33 cellular contexts compared by ENCODE assay signal in genomic region chr3:122789585-122790273, GRCh38. TPM values are rescaled to one million over a fixed set of nuclear protein-coding genes. Genes with fewer than 3 reads are reported as not detected.
DNase-seq lines count a peak whose midpoint lies in the region; ATAC-seq, FAIRE-seq and TF ChIP-seq lines count a peak whose summit lies in the region.
"Had no signal": no experiment of that assay in that cellular context is flagged by ENCODE, and none has a peak within 500 bp of the region (broad histone marks: within the 10 kb centered on the region; RNA-seq: fewer than 3 reads in every experiment).

No MANE protein-coding gene starts in this region.

- POLR2A ChIA-PET in GM12878 (lab: Charles Lee), result interaction anchor here (0.7 to 0.8 kb wide), 2 partner anchors 15 to 1321 kb away, joined by 3 to 5 read pairs; no protein-coding TSS in a partner anchor

- no peak overlapping the region for H3K4me2 ChIP-seq in GM12878 (ENCODE audit: control insufficient read depth, insufficient read depth)
- H3K4me2 ChIP-seq: hepatocyte, KMS-11 had no signal

- in situ Hi-C loops in GM12878 (cut with MboI), result no loop called here

- H3K36me3 ChIP-seq in GM12878 (ENCODE audit: control insufficient read depth in 2 of 2, insufficient read depth in 2 of 2, low read length in 1 of 2), result no peaks in the 10 kb centered on the region
- no peaks in the 10 kb centered on the region for H3K36me3 ChIP-seq in suprapubic skin
- H3K36me3 ChIP-seq: SJSA1 had no signal

- no peak for TF ChIP-seq CTCF in GM12878 (IDR thresholded peaks at IDR 0.05 in 2 of 3, conservative IDR thresholded peaks at IDR 0.05 in 1 of 3; ENCODE audit: control insufficient read depth in 2 of 3, extremely low read depth in 1 of 3, insufficient read depth in 1 of 3, low read depth in 3 of 3, low read length in 3 of 3)
- TF ChIP-seq CTCF in suprapubic skin (IDR thresholded peaks at IDR 0.05), result no peak

- CTCF ChIA-PET in GM12878 (lab: Yijun Ruan, JAX), result interaction anchor here (0.6 to 1.8 kb wide), 2 partner anchors 33 to 35 kb away, joined by 3 to 5 read pairs; no protein-coding TSS in a partner anchor

- H2AFZ ChIP-seq in GM12878 (ENCODE audit: control insufficient read depth, low read depth, low read length), result no peak overlapping the region
- H2AFZ ChIP-seq: hepatocyte had no signal

- no peak overlapping the region for H3K27ac ChIP-seq in GM12878 (ENCODE audit: control insufficient read depth, insufficient read depth)
- peak overlapping the region; percentile 34 for H3K27ac ChIP-seq in suprapubic skin
- H3K27ac ChIP-seq: 22Rv1, C4-2B, hepatocyte, KMS-11, SJSA1, upper lobe of left lung, WERI-Rb-1 had no signal

- no peaks in the 10 kb centered on the region for H4K20me1 ChIP-seq in GM12878 (ENCODE audit: control insufficient read depth, insufficient read depth)

- H3K27me3 ChIP-seq in GM12878 (replicated peaks in 1 of 2; ENCODE audit: control insufficient read depth in 2 of 2, insufficient read depth in 2 of 2, low read length in 1 of 2), result no peaks in the 10 kb centered on the region
- H3K27me3 ChIP-seq in suprapubic skin, result no peaks in the 10 kb centered on the region
- H3K27me3 ChIP-seq: hepatocyte, SJSA1, upper lobe of left lung had no signal

- no peaks in the 10 kb centered on the region for H3K36me3 Mint-ChIP-seq in activated T-cell treated with anti-CD3 and anti-CD28 coated beads, Interleukin-2, amount 50 U/mL, for 72 hours (ENCODE audit: insufficient read depth in 2 of 2)
- peaks cover 3% of the 10 kb centered on the region for H3K36me3 Mint-ChIP-seq in activated T-cell treated with anti-CD3 and anti-CD28 coated beads, Interleukin-2, amount 50 U/mL, for 4 hours (ENCODE audit: insufficient read depth)
- H3K36me3 Mint-ChIP-seq: activated naive CD4-positive, alpha-beta T cell treated with anti-CD3 and anti-CD28 coated beads, Interleukin-2, amount 50 U/mL, for 24 hours; natural killer cell had no signal

- no TSS peak for BruUV-seq in GM12878 (replicated peaks; lab: Mats Ljungman, UMichigan)

- H3K4me1 ChIP-seq in GM12878 (ENCODE audit: control insufficient read depth, insufficient read depth, low read length), result no peaks in the 10 kb centered on the region
- peaks cover 32% of the 10 kb centered on the region for H3K4me1 ChIP-seq in suprapubic skin

- peak overlapping the region; percentile 45 for H3K27ac Mint-ChIP-seq in activated T-cell treated with anti-CD3 and anti-CD28 coated beads, Interleukin-2, amount 50 U/mL, for 72 hours
- H3K27ac Mint-ChIP-seq: activated naive CD4-positive, alpha-beta T cell treated with anti-CD3 and anti-CD28 coated beads, Interleukin-2, amount 50 U/mL, for 24 hours; HFFc6; natural killer cell; stimulated activated effector memory CD8-positive, alpha-beta T cell treated with anti-CD3 and anti-CD28 coated beads, Interleukin-12 subunit alpha, Interleukin-12 subunit beta, amount 100 ng/mL, for 72 hours had no signal

- ATAC-seq in activated T-cell treated with anti-CD3 and anti-CD28 coated beads, Interleukin-2, amount 50 U/mL, for 72 hours (replicated peaks in 1 of 2), result no peak
- no peak for ATAC-seq in activated T-cell treated with anti-CD3 and anti-CD28 coated beads, Interleukin-2, amount 50 U/mL, for 4 hours
- ATAC-seq in GM12878, result no peak
- no peak for ATAC-seq in HG03460 (IDR thresholded peaks at IDR 0.05; ENCODE audit: unreplicated experiment)
- ATAC-seq: left cardiac atrium; mucosa of descending colon; natural killer cell; stimulated activated effector memory CD8-positive, alpha-beta T cell treated with anti-CD3 and anti-CD28 coated beads, Interleukin-12 subunit alpha, Interleukin-12 subunit beta, amount 100 ng/mL, for 72 hours had no signal

- H3K4me3 ChIP-seq in GM12878 (no peak overlapping the region), suprapubic skin (no peak overlapping the region)
- H3K4me3 ChIP-seq: hepatocyte, lung, mucosa of descending colon, SJSA1, upper lobe of left lung had no signal

- H3K4me3 Mint-ChIP-seq in activated T-cell treated with anti-CD3 and anti-CD28 coated beads, Interleukin-2, amount 50 U/mL, for 72 hours, result no peak overlapping the region
- H3K4me3 Mint-ChIP-seq in activated T-cell treated with anti-CD3 and anti-CD28 coated beads, Interleukin-2, amount 50 U/mL, for 4 hours, result no peak overlapping the region
- H3K4me3 Mint-ChIP-seq: activated naive CD4-positive, alpha-beta T cell treated with anti-CD3 and anti-CD28 coated beads, Interleukin-2, amount 50 U/mL, for 24 hours; HFFc6; natural killer cell; stimulated activated effector memory CD8-positive, alpha-beta T cell treated with anti-CD3 and anti-CD28 coated beads, Interleukin-12 subunit alpha, Interleukin-12 subunit beta, amount 100 ng/mL, for 72 hours had no signal

- H3K9me3 ChIP-seq in GM12878 (replicated peaks; ENCODE audit: control insufficient read depth, insufficient read depth, low read length) (no peaks in the 10 kb centered on the region), suprapubic skin (no peaks in the 10 kb centered on the region)
- H3K9me3 ChIP-seq: mucosa of descending colon, SJSA1, upper lobe of left lung had no signal

- TF ChIP-seq EP300 in GM12878 (IDR thresholded peaks at IDR 0.05; ENCODE audit: borderline replicate concordance in 1 of 2, control insufficient read depth in 1 of 2, low read depth in 2 of 2, low read length in 2 of 2) (no peak), suprapubic skin (IDR thresholded peaks at IDR 0.05) (no peak)

- no peaks in the 10 kb centered on the region; the same call in 1 of the 2 replicates for H3K79me2 ChIP-seq in GM12878 (ENCODE audit: control insufficient read depth, insufficient read depth, low read length)

- SMC1A ChIA-PET in GM12878 (lab: Charles Lee; ENCODE audit: uncharacterized antibody, unreplicated experiment), result interaction anchor here (0.6 to 0.8 kb wide), 2 partner anchors 34 to 893 kb away, joined by 3 read pairs; no protein-coding TSS in a partner anchor

- H3K9me3 Mint-ChIP-seq in activated T-cell treated with anti-CD3 and anti-CD28 coated beads, Interleukin-2, amount 50 U/mL, for 72 hours, result no peaks in the 10 kb centered on the region
- no peaks in the 10 kb centered on the region for H3K9me3 Mint-ChIP-seq in activated T-cell treated with anti-CD3 and anti-CD28 coated beads, Interleukin-2, amount 50 U/mL, for 4 hours
- H3K9me3 Mint-ChIP-seq: activated naive CD4-positive, alpha-beta T cell treated with anti-CD3 and anti-CD28 coated beads, Interleukin-2, amount 50 U/mL, for 24 hours; HFFc6; natural killer cell; stimulated activated effector memory CD8-positive, alpha-beta T cell treated with anti-CD3 and anti-CD28 coated beads, Interleukin-12 subunit alpha, Interleukin-12 subunit beta, amount 100 ng/mL, for 72 hours had no signal

- RAD21 ChIA-PET in GM12878 (lab: Charles Lee; ENCODE audit: unreplicated experiment), result interaction anchor here (0.8 kb wide), 1 partner anchor 34 kb away, joined by 3 read pairs; no protein-coding TSS in a partner anchor

- TF ChIP-seq POLR2A in GM12878 (IDR thresholded peaks at IDR 0.05; ENCODE audit: low read depth, low read length), result no peak
- TF ChIP-seq POLR2A in suprapubic skin (IDR thresholded peaks at IDR 0.05), result no peak

- FAIRE-seq in GM12878 (lab: Jason Lieb, UNC), result no peak
- FAIRE-seq: frontal cortex had no signal

- WGBS in GM12878 (ENCODE audit: insufficient coverage, insufficient replicate concordance, low lambda C conversion rate, missing lambda C conversion rate), result 87% methylated on average over 10 of the region's 11 CpGs
- 61% methylated on average over 11 of the region's 11 CpGs for WGBS in suprapubic skin

- H3K9ac ChIP-seq in GM12878 (ENCODE audit: control insufficient read depth, insufficient read depth, low read length), result no peak overlapping the region
- H3K9ac ChIP-seq: KMS-11 had no signal

- no peaks in the 10 kb centered on the region for H3K27me3 Mint-ChIP-seq in activated T-cell treated with anti-CD3 and anti-CD28 coated beads, Interleukin-2, amount 50 U/mL, for 72 hours (ENCODE audit: low read depth)
- H3K27me3 Mint-ChIP-seq in activated T-cell treated with anti-CD3 and anti-CD28 coated beads, Interleukin-2, amount 50 U/mL, for 4 hours (ENCODE audit: low read depth), result no peaks in the 10 kb centered on the region
- H3K27me3 Mint-ChIP-seq: activated naive CD4-positive, alpha-beta T cell treated with anti-CD3 and anti-CD28 coated beads, Interleukin-2, amount 50 U/mL, for 24 hours had no signal

- H3K4me1 Mint-ChIP-seq in activated T-cell treated with anti-CD3 and anti-CD28 coated beads, Interleukin-2, amount 50 U/mL, for 72 hours (ENCODE audit: low read depth), result peaks cover 15% of the 10 kb centered on the region
- peaks cover 36% of the 10 kb centered on the region for H3K4me1 Mint-ChIP-seq in activated T-cell treated with anti-CD3 and anti-CD28 coated beads, Interleukin-2, amount 50 U/mL, for 4 hours (ENCODE audit: low read depth)

- intact Hi-C loops in GM12878 (cut with micrococcal nuclease; ENCODE audit: unreplicated experiment), result loop anchor here (10.0 kb wide), 1 partner anchor 225 kb away; the partner anchor contains the start of genes DTX3L and PARP9

- no peak for TF ChIP-seq RAD21 in GM12878 (IDR thresholded peaks at IDR 0.05; ENCODE audit: insufficient read depth, low read depth, low read length)

- no peak for DNase-seq in activated T-cell treated with anti-CD3 and anti-CD28 coated beads, Interleukin-2, amount 50 U/mL, for 72 hours
- no peak for DNase-seq in activated T-cell treated with anti-CD3 and anti-CD28 coated beads, Interleukin-2, amount 50 U/mL, for 4 hours
- DNase-seq in GM12878 (ENCODE audit: low read depth, low spot score) (no peak), islet precursor cell (peak; percentile 57), suprapubic skin (ENCODE audit: low spot score in 2 of 2) (no peak), DMS153 treated with DMSO at 0.1 percent for 48 hours (lab: John Stamatoyannopoulos, UW; ENCODE audit: unreplicated experiment) (no peak), ecto neural progenitor cell (ENCODE audit: low spot score) (no peak)
- DNase-seq: activated CD4-positive, alpha-beta T cell treated with anti-CD3 and anti-CD28 coated beads for 48 hours; DND-41; effector memory CD4-positive, alpha-beta T cell; erythroblast; GF-D8; GOT3; HFFc6; left cardiac atrium; mucosa of descending colon; natural killer cell; NCI-H146; NCI-H446; NCI-H82; stimulated activated CD4-positive, alpha-beta T cell treated with anti-CD3 and anti-CD28 coated beads, Interleukin-15, amount 100 ng/mL, for 24 hours; upper lobe of left lung; WERI-Rb-1 had no signal

RNA-seq across cellular contexts. Expression of gene HSPBAP1, which starts 3.9 kb away (rescaled TPM):
- 1 to 10 TPM; 8.2 to 9.3 TPM for total RNA-seq in activated T-cell treated with anti-CD3 and anti-CD28 coated beads, Interleukin-2, amount 50 U/mL, for 72 hours
- total RNA-seq in activated T-cell treated with anti-CD3 and anti-CD28 coated beads, Interleukin-2, amount 50 U/mL, for 4 hours, result 1 to 10 TPM; 7.6 to 8.8 (median 7.7) TPM
- 18.4 and 18.9 TPM in 2 replicates for total RNA-seq in GM12878 (2013; cell fraction: nucleolus; rRNA removed)
- total RNA-seq in GM12878 (2014; rRNA removed) (6.8 and 9.3 TPM in 2 replicates), GM12878 (2014; rRNA removed; fragmentation: Illumina TruSeq; extraction: Trizol) (8.1 and 8.5 TPM in 2 replicates), GM12878 (2021) (6.2 and 7.8 TPM in 2 replicates), suprapubic skin (10 to 100 TPM in 3 of 4 donors, 1 to 10 TPM in 1; 8.8 to 32.8 (median 15.7) TPM)
- polyA plus RNA-seq in GM12878 (2011; ENCODE audit: low read depth), result 2.3 TPM
- polyA plus RNA-seq in GM12878 (2011; rRNA removed) (7.7 and 9.4 TPM in 2 replicates), GM12878 (2014; fragmentation: Illumina TruSeq; extraction: Trizol) (7.7 and 11.4 TPM in 2 replicates), GM12878 (2014; fragmentation: Nextera tagmentation; extraction: Ambion mirVana) (1 to 10 TPM; 3.2 to 3.5 TPM), GM12878 (2014; rRNA removed) (7.1 and 9.5 TPM in 2 replicates), GM12878 (2016; fragmentation: Nextera tagmentation; extraction: Ambion mirVana) (10 to 100 TPM; 10.2 to 10.3 TPM)
- 3.2 and 3.5 TPM in 2 replicates for polyA plus RNA-seq in GM12878 (2011; cell fraction: cytosol; rRNA removed)
- 9.5 and 10.1 TPM in 2 replicates for polyA plus RNA-seq in GM12878 (2011; cell fraction: nucleus; rRNA removed)
- polyA plus RNA-seq in GM12878 (2012), result 2.8 and 3.9 TPM in 2 replicates
- polyA minus RNA-seq in GM12878 (2011; rRNA and poly(A)+ RNA removed), result 4.5 and 6.6 TPM in 2 replicates
- polyA minus RNA-seq in GM12878 (2011; cell fraction: cytosol; rRNA and poly(A)+ RNA removed), result 1.6 and 1.9 TPM in 2 replicates
- polyA minus RNA-seq in GM12878 (2011; cell fraction: nucleus; rRNA and poly(A)+ RNA removed), result 4.0 and 9.5 TPM in 2 replicates

RNA-seq across cellular contexts. Expression of gene SLC49A4, which starts 5.1 kb away (rescaled TPM):
- total RNA-seq in activated T-cell treated with anti-CD3 and anti-CD28 coated beads, Interleukin-2, amount 50 U/mL, for 72 hours, result 1 to 10 TPM; 2.9 to 3.5 TPM
- total RNA-seq in activated T-cell treated with anti-CD3 and anti-CD28 coated beads, Interleukin-2, amount 50 U/mL, for 4 hours, result 1 to 10 TPM; 1.7 to 2.0 (median 1.7) TPM
- 8.1 and 8.3 TPM in 2 replicates for total RNA-seq in GM12878 (2013; cell fraction: nucleolus; rRNA removed)
- total RNA-seq in GM12878 (2014; rRNA removed) (1.1 and 1.4 TPM in 2 replicates), GM12878 (2014; rRNA removed; fragmentation: Illumina TruSeq; extraction: Trizol) (1.0 and 1.1 TPM in 2 replicates), GM12878 (2021) (1.3 and 2.1 TPM in 2 replicates), suprapubic skin (10 to 100 TPM; 20.9 to 34.0 (median 32.1) TPM)
- polyA plus RNA-seq in GM12878 (2011; ENCODE audit: low read depth), result 0.34 TPM
- polyA plus RNA-seq in GM12878 (2011; rRNA removed) (0.69 and 1.4 TPM in 2 replicates), GM12878 (2014; fragmentation: Illumina TruSeq; extraction: Trizol) (1.4 and 1.8 TPM in 2 replicates), GM12878 (2014; fragmentation: Nextera tagmentation; extraction: Ambion mirVana) (under 1 TPM; 0.48 to 0.58 TPM), GM12878 (2014; rRNA removed) (1.0 and 2.2 TPM in 2 replicates), GM12878 (2016; fragmentation: Nextera tagmentation; extraction: Ambion mirVana) (1 to 10 TPM; 1.4 to 1.6 TPM)
- 0.61 and 0.65 TPM in 2 replicates for polyA plus RNA-seq in GM12878 (2011; cell fraction: cytosol; rRNA removed)
- polyA plus RNA-seq in GM12878 (2011; cell fraction: nucleus; rRNA removed), result 1.0 and 1.4 TPM in 2 replicates
- 0.46 and 0.69 TPM in 2 replicates for polyA plus RNA-seq in GM12878 (2012)
- 1.2 and 1.6 TPM in 2 replicates for polyA minus RNA-seq in GM12878 (2011; rRNA and poly(A)+ RNA removed)
- polyA minus RNA-seq in GM12878 (2011; cell fraction: cytosol; rRNA and poly(A)+ RNA removed), result 0.80 and 1.4 TPM in 2 replicates
- 1.6 and 2.5 TPM in 2 replicates for polyA minus RNA-seq in GM12878 (2011; cell fraction: nucleus; rRNA and poly(A)+ RNA removed)
